ENCODE assay signal across 8 cellular contexts in the genomic region with DNA sequence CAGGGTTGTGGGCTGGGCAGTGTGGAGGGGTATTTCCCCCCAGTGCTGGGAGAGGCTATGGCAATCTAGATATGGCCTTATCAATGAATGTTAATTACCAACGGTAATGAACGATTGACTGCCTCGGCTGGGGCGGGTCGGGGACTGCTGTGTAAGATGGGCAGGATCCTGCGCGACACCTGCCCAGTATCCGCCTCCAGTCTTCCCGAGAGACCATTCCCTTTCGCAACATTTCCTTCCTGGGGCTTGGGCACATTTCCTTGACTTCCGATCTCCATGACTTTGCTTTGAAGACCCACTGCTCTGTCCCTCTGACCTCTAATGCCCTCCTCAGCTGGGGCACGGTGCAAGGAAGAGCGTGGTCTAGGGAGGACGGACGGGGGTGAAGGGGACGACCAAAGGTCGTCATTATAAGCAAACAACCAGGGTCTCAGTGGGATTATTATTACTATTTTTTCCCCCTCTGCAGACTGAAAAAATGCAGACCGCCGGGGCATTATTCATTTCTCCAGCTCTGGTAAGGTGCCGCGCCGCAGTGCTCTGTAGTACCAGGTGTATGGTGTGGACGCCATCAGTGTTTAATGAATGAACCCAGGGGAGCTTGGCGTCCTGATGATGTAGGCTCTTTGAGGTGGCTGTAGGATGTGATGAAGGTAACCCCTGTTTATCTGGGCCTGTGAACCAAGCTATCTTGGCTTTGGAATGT. TPM values are rescaled to one million over a fixed set of nuclear protein-coding genes. Genes with fewer than 3 reads are reported as not detected.
DNase-seq lines count a peak whose midpoint lies in the region; ATAC-seq and TF ChIP-seq lines count a peak whose summit lies in the region.

No MANE protein-coding gene starts in this region.

- no peak overlapping the region for H3T11ph ChIP-seq in H9 (ENCODE audit: low read length)

- H3K27me3 Mint-ChIP-seq in H9 (ENCODE audit: low read depth), result no peaks in the 10 kb centered on the region
- H3K27me3 Mint-ChIP-seq in activated naive CD8-positive, alpha-beta T cell treated with anti-CD3 and anti-CD28 coated beads, Interleukin-2, amount 50 U/mL, for 24 hours, result peaks cover 3% of the 10 kb centered on the region

- POLR2A ChIA-PET in A673 (lab: Charles Lee; ENCODE audit: low non-redundant PET), result interaction anchor here (0.6 to 1.1 kb wide), 4 partner anchors 11 to 820 kb away, joined by 7 to 19 read pairs (median 8); a partner anchor contains a TSS

- intact Hi-C loops in A673 (cut with micrococcal nuclease; ENCODE audit: unreplicated experiment) (loop anchor here (5.0 kb wide), 1 partner anchor 171 kb away; a partner anchor contains a TSS), left lung (cut with DNase I) (no loop called here)

- H3K56ac ChIP-seq in H9 (ENCODE audit: insufficient read length, low read depth, low read length), result no peak overlapping the region

- TF ChIP-seq CTCF in A673 (conservative IDR thresholded peaks at IDR 0.05; ENCODE audit: low read depth, low read length), result no peak
- TF ChIP-seq CTCF in H9 (conservative IDR thresholded peaks at IDR 0.05), result no peak
- TF ChIP-seq CTCF in left lung (IDR thresholded peaks at IDR 0.05), result no peak
- no peak for TF ChIP-seq CTCF in tibial nerve (IDR thresholded peaks at IDR 0.05)

- H3K18ac ChIP-seq in H9 (ENCODE audit: insufficient read length, low read depth, low read length), result no peak overlapping the region

- no peak overlapping the region for H3K4ac ChIP-seq in H9 (ENCODE audit: low read depth, low read length)

- H3K36me3 ChIP-seq in A673 (ENCODE audit: insufficient read depth, low read length, poor library complexity, severe bottlenecking) (peaks cover 25% of the 10 kb centered on the region), left lung (peaks cover 0 to 31% of the 10 kb centered on the region in 2 donors), tibial nerve (peaks cover 0 to 37% (median 16%) of the 10 kb centered on the region in 3 donors)

- H2BK15ac ChIP-seq in H9 (ENCODE audit: low read depth, low read length), result no peak overlapping the region

- H3K23me2 ChIP-seq in H9 (ENCODE audit: insufficient read length, low read depth, low read length, poor library complexity, severe bottlenecking), result peaks cover 7% of the 10 kb centered on the region

- H3K4me2 ChIP-seq in H9 (ENCODE audit: insufficient read depth, insufficient read length, low read length), result peak overlapping the region; percentile 82

- no peak overlapping the region for H2BK12ac ChIP-seq in H9 (ENCODE audit: insufficient read length, low read depth, low read length)

- H3K79me2 ChIP-seq in H9 (ENCODE audit: insufficient read depth, low read length), result no peaks in the 10 kb centered on the region

- no peak overlapping the region for H4K5ac ChIP-seq in H9 (ENCODE audit: insufficient read length, low read depth, low read length)

- no peak overlapping the region for H4K8ac ChIP-seq in H9 (replicated peaks; ENCODE audit: insufficient read length, low read depth, low read length)

- no peak overlapping the region for H2BK5ac ChIP-seq in H9 (ENCODE audit: insufficient read length, low read length)

- CTCF ChIA-PET in A673 (lab: Charles Lee), result interaction anchor here (0.6 to 1.0 kb wide), 5 partner anchors 14 to 222 kb away, joined by 3 to 6 read pairs (median 4); a partner anchor contains a TSS

- H3K4me3 ChIP-seq in A673 (ENCODE audit: low read depth, low read length, poor library complexity, severe bottlenecking) (peak overlapping the region; percentile 67), left lung (peak overlapping the region; percentile 69 to 84), tibial nerve (peak overlapping the region; percentile 58 to 82 (median 79))

- H3K36me3 Mint-ChIP-seq in H9 (ENCODE audit: insufficient read depth in 1 of 3, low read depth in 3 of 3), result peaks cover 12 to 19% (median 12%) of the 10 kb centered on the region in 3 experiments; a peak in 5 of 7 replicates
- peaks cover 39% of the 10 kb centered on the region for H3K36me3 Mint-ChIP-seq in activated naive CD8-positive, alpha-beta T cell treated with anti-CD3 and anti-CD28 coated beads, Interleukin-2, amount 50 U/mL, for 24 hours (ENCODE audit: low read depth)

- TF ChIP-seq POLR2A in tibial nerve (IDR thresholded peaks at IDR 0.05), result no peak

- BruUV-seq in A673 (replicated peaks; lab: Mats Ljungman, UMichigan), result TSS peak; percentile 57

- H2BK20ac ChIP-seq in H9 (ENCODE audit: low read depth, low read length, poor library complexity, severe bottlenecking), result no peak overlapping the region

- no peak overlapping the region for H4K91ac ChIP-seq in H9 (ENCODE audit: insufficient read length, low read depth, low read length)

- H3K4me1 Mint-ChIP-seq in H9, result peaks cover 2 to 8% of the 10 kb centered on the region in 2 experiments; a peak in 3 of 4 replicates
- H3K4me1 Mint-ChIP-seq in activated naive CD8-positive, alpha-beta T cell treated with anti-CD3 and anti-CD28 coated beads, Interleukin-2, amount 50 U/mL, for 24 hours, result peaks cover 40% of the 10 kb centered on the region

- H3K23ac ChIP-seq in H9 (ENCODE audit: insufficient read length, low read depth, low read length), result no peak overlapping the region

- no peak overlapping the region for H2AK5ac ChIP-seq in H9 (ENCODE audit: insufficient read length, low read length)

- no peak for ATAC-seq in activated naive CD8-positive, alpha-beta T cell treated with anti-CD3 and anti-CD28 coated beads, Interleukin-2, amount 50 U/mL, for 24 hours
- ATAC-seq in left lung (no peak), HG03469 (IDR thresholded peaks at IDR 0.05; ENCODE audit: unreplicated experiment) (no peak)

- H4K20me1 ChIP-seq in H9 (ENCODE audit: control insufficient read depth, insufficient read depth, insufficient read length), result no peaks in the 10 kb centered on the region

- no peak overlapping the region for H3K14ac ChIP-seq in H9 (ENCODE audit: insufficient read depth, low read length)

- WGBS in H9 (ENCODE audit: extremely low coverage, insufficient read length, low lambda C conversion rate), result no CpG with 5 or more reads among the region's 24 CpGs
- 1 to 2% methylated on average over 24 of the region's 24 CpGs for WGBS in tibial nerve, 2 donors

- DNase-seq in A673 (ENCODE audit: low spot score) (peak; percentile 58), H9 (no peak), left lung (no peak), tibial nerve (ENCODE audit: low spot score in 2 of 2) (no peak), AG08396 (ENCODE audit: low spot score) (no peak), NCI-H345 (lab: John Stamatoyannopoulos, UW) (no peak)
- DNase-seq in activated naive CD8-positive, alpha-beta T cell treated with anti-CD3 and anti-CD28 coated beads, Interleukin-2, amount 50 U/mL, for 24 hours, result peak; percentile 18

- peak overlapping the region; percentile 83 for H3K9ac ChIP-seq in H9 (ENCODE audit: extremely low read depth, insufficient read length, low read length)

- H3K27ac ChIP-seq in A673 (ENCODE audit: low read depth, low read length, poor library complexity, severe bottlenecking) (peak overlapping the region; percentile 75), H9 (ENCODE audit: insufficient read length, low read depth, low read length) (no peak overlapping the region), left lung (peak overlapping the region; percentile 57 to 85), tibial nerve (peak overlapping the region; percentile 66 to 85 (median 78))

- no peaks in the 10 kb centered on the region for H3K9me3 Mint-ChIP-seq in H9
- H3K9me3 Mint-ChIP-seq in activated naive CD8-positive, alpha-beta T cell treated with anti-CD3 and anti-CD28 coated beads, Interleukin-2, amount 50 U/mL, for 24 hours, result no peaks in the 10 kb centered on the region

- H3K4me1 ChIP-seq in A673 (ENCODE audit: insufficient read depth, low read length, poor library complexity, severe bottlenecking) (peaks cover 11% of the 10 kb centered on the region), H9 (ENCODE audit: insufficient read depth, low read length) (no peaks in the 10 kb centered on the region), left lung (peaks cover 8 to 17% of the 10 kb centered on the region in 2 donors), tibial nerve (peaks cover 0 to 26% (median 14%) of the 10 kb centered on the region in 4 donors)

- H3K4me3 Mint-ChIP-seq in H9, result peak overlapping the region; percentile 89 to 95
- peak overlapping the region; percentile 91 for H3K4me3 Mint-ChIP-seq in activated naive CD8-positive, alpha-beta T cell treated with anti-CD3 and anti-CD28 coated beads, Interleukin-2, amount 50 U/mL, for 24 hours

- TF ChIP-seq EP300 in tibial nerve (IDR thresholded peaks at IDR 0.05), result no peak

- no peak overlapping the region for H2AFZ ChIP-seq in H9 (ENCODE audit: low read length)

- peaks cover 4% of the 10 kb centered on the region for H3K79me1 ChIP-seq in H9 (ENCODE audit: insufficient read depth, low read depth, low read length, poor library complexity, severe bottlenecking)

- peak overlapping the region; percentile 41 to 97 (median 85) for H3K27ac Mint-ChIP-seq in H9
- H3K27ac Mint-ChIP-seq in activated naive CD8-positive, alpha-beta T cell treated with anti-CD3 and anti-CD28 coated beads, Interleukin-2, amount 50 U/mL, for 24 hours, result peak overlapping the region; percentile 93

- no peaks in the 10 kb centered on the region for H3K9me3 ChIP-seq in A673 (ENCODE audit: low read depth, low read length, poor library complexity, severe bottlenecking)
- no peaks in the 10 kb centered on the region for H3K9me3 ChIP-seq in H9 (ENCODE audit: control insufficient read depth, low read depth, low read length)
- no peaks in the 10 kb centered on the region for H3K9me3 ChIP-seq in left lung
- H3K9me3 ChIP-seq in tibial nerve, result no peaks in the 10 kb centered on the region

- H3K27me3 ChIP-seq in A673 (replicated peaks; ENCODE audit: insufficient read depth, low read depth, low read length, poor library complexity), result no peaks in the 10 kb centered on the region
- H3K27me3 ChIP-seq in H9 (ENCODE audit: insufficient read depth, low read length), result no peaks in the 10 kb centered on the region
- H3K27me3 ChIP-seq in left lung, result no peaks in the 10 kb centered on the region
- no peaks in the 10 kb centered on the region for H3K27me3 ChIP-seq in tibial nerve

- H2BK120ac ChIP-seq in H9 (ENCODE audit: low read depth, low read length, poor library complexity, severe bottlenecking), result no peak overlapping the region

RNA-seq across cellular contexts. Expression of a gene that starts 0.5 kb away (rescaled TPM):
- 132 and 136 TPM in 2 replicates for total RNA-seq in A673 (2021)
- 84.7 and 91.5 TPM in 2 replicates for total RNA-seq in H9 (2021)
- 10 to 100 TPM; 56.6 to 83.3 TPM for total RNA-seq in left lung
- 100 to 1,000 TPM in 1 of 4 donors, 10 to 100 TPM in 3; 71.4 to 103 (median 89.7) TPM for total RNA-seq in tibial nerve

RNA-seq across cellular contexts. Expression of a gene that starts 15.1 kb away (rescaled TPM):
- 108 and 114 TPM in 2 replicates for total RNA-seq in A673 (2021)
- total RNA-seq in H9 (2021), result 78.0 and 80.0 TPM in 2 replicates
- 10 to 100 TPM; 65.8 to 70.3 TPM for total RNA-seq in left lung
- total RNA-seq in tibial nerve, result 10 to 100 TPM; 51.0 to 63.8 (median 56.8) TPM

RNA-seq across cellular contexts. Expression of a gene that starts 51.5 kb away (rescaled TPM):
- total RNA-seq in A673 (2021) (177 and 188 TPM in 2 replicates), H9 (2021) (129 and 139 TPM in 2 replicates), left lung (100 to 1,000 TPM in 1 of 2 donors, 10 to 100 TPM in 1; 95.8 to 109 TPM), tibial nerve (100 to 1,000 TPM in 1 of 4 donors, 10 to 100 TPM in 3; 36.9 to 107 (median 75.6) TPM)

Comparison
In these comparisons a context has a peak if more than half of its experiments do, and no peak if none do; other contexts are left out.
1. DNase-seq: peak in A673 (single experiment) and activated naive CD8-positive, alpha-beta T cell treated with anti-CD3 and anti-CD28 coated beads, Interleukin-2, amount 50 U/mL, for 24 hours (single experiment); none in H9 (single experiment), left lung (0 of 2), tibial nerve (0 of 2), AG08396 (single experiment) and NCI-H345 (single experiment).
2. Peak in every context shown above with its lines, with median percentiles within 50 percentile points of each other: H3K4me3 ChIP-seq.